ENCODE assay signal across 14 cellular contexts in genomic region chr13:33798023-33798422, GRCh38. TPM values are rescaled to one million over a fixed set of nuclear protein-coding genes. Genes with fewer than 3 reads are reported as not detected.
DNase-seq lines count a peak whose midpoint lies in the region; ATAC-seq and TF ChIP-seq lines count a peak whose summit lies in the region.
"Had no signal": no experiment of that assay in that cellular context is flagged by ENCODE, and none has a peak within 500 bp of the region (broad histone marks: within the 10 kb centered on the region; RNA-seq: fewer than 3 reads in every experiment).

No MANE protein-coding gene starts in this region.

- intact Hi-C loops in OCI-LY7 (cut with micrococcal nuclease; ENCODE audit: unreplicated experiment): no loop called here
- intact Hi-C loops in esophagus squamous epithelium (cut with DNase I): no loop called here
- intact Hi-C loops in sigmoid colon (cut with DNase I): loop anchor here (5.0 kb wide), 1 partner anchor 1364 kb away; no protein-coding TSS in a partner anchor

- POLR2A ChIA-PET in OCI-LY7 (lab: Charles Lee): interaction anchor here (0.8 to 4.2 kb wide), 10 partner anchors 8 to 220 kb away, joined by 3 to 46 read pairs (median 4); partner anchors contain the start of gene RFC3

- ATAC-seq in GM18868 (IDR thresholded peaks at IDR 0.05; ENCODE audit: unreplicated experiment): peak; percentile 8
- ATAC-seq in GM21447 (IDR thresholded peaks at IDR 0.05; ENCODE audit: unreplicated experiment): no peak
- ATAC-seq: WTC11 had no signal

- DNase-seq in OCI-LY7 (ENCODE audit: low spot score): no peak
- no peak for DNase-seq in esophagus squamous epithelium (lab: John Stamatoyannopoulos, UW)
- DNase-seq in sigmoid colon: no peak
- no peak for DNase-seq in DMS53 treated with DMSO at 0.1 percent for 48 hours (lab: John Stamatoyannopoulos, UW; ENCODE audit: unreplicated experiment)
- DNase-seq in NCI-H524 treated with DMSO at 0.1 percent for 48 hours (lab: John Stamatoyannopoulos, UW): no peak
- DNase-seq in NCI-H2171 (lab: John Stamatoyannopoulos, UW): no peak
- DNase-seq: Caco-2, NCI-H2029, T-helper 1 cell had no signal

- BruUV-seq in OCI-LY7 (replicated peaks; lab: Mats Ljungman, UMichigan): no TSS peak

- H3K9me2 ChIP-seq in OCI-LY7 (ENCODE audit: insufficient read depth, low read length): no peaks in the 10 kb centered on the region

- peaks cover 6% of the 10 kb centered on the region; the same call in 1 of the 2 replicates for H3K36me3 ChIP-seq in OCI-LY7 (ENCODE audit: insufficient read depth, low read length)
- H3K36me3 ChIP-seq in esophagus squamous epithelium: no peaks in the 10 kb centered on the region
- no peaks in the 10 kb centered on the region for H3K36me3 ChIP-seq in sigmoid colon
- H3K36me3 ChIP-seq: HAP-1 had no signal

- H3K4me3 ChIP-seq in OCI-LY7 (ENCODE audit: low read depth, low read length, poor library complexity, severe bottlenecking) (no peak overlapping the region), esophagus squamous epithelium (peak overlapping the region in 1 of 4 donors; percentile 45), sigmoid colon (peak overlapping the region in 3 of 4 donors; percentile 35 to 37 (median 35))
- H3K4me3 ChIP-seq: HAP-1, lung had no signal

- no peaks in the 10 kb centered on the region for H3K79me2 ChIP-seq in OCI-LY7 (ENCODE audit: insufficient read depth, low read depth, low read length)

- TF ChIP-seq POLR2A in esophagus squamous epithelium (IDR thresholded peaks at IDR 0.05): no peak
- TF ChIP-seq POLR2A in sigmoid colon (IDR thresholded peaks at IDR 0.05): no peak

- H3K27ac ChIP-seq in OCI-LY7 (ENCODE audit: low read depth, low read length, poor library complexity, severe bottlenecking) (no peak overlapping the region), esophagus squamous epithelium (peak overlapping the region in 3 of 4 donors; percentile 49 to 83 (median 73)), sigmoid colon (peak overlapping the region; percentile 58 to 79 (median 75))

- peak overlapping the region; percentile 76 for H2AFZ ChIP-seq in OCI-LY7 (ENCODE audit: low read length)

- 34 to 49% methylated on average over 3 of the region's 3 CpGs for WGBS in esophagus squamous epithelium, 2 donors
- WGBS in sigmoid colon, 2 donors: 65 to 74% methylated on average over 3 of the region's 3 CpGs

- CTCF ChIA-PET in OCI-LY7 (lab: Charles Lee; ENCODE audit: unreplicated experiment): interaction anchor here (1.0 to 1.9 kb wide), 3 partner anchors 24 to 280 kb away, joined by 3 to 5 read pairs (median 3); no protein-coding TSS in a partner anchor

- H3K27me3 ChIP-seq in esophagus squamous epithelium (no peaks in the 10 kb centered on the region), sigmoid colon (no peaks in the 10 kb centered on the region)

- TF ChIP-seq CTCF in OCI-LY7 (conservative IDR thresholded peaks at IDR 0.05; ENCODE audit: low read length): no peak
- no peak for TF ChIP-seq CTCF in esophagus squamous epithelium (IDR thresholded peaks at IDR 0.05)
- TF ChIP-seq CTCF in sigmoid colon (IDR thresholded peaks at IDR 0.05): no peak

- H3K9me3 ChIP-seq in OCI-LY7 (ENCODE audit: low read length): peaks cover 25% of the 10 kb centered on the region; the same call in 1 of the 2 replicates
- no peaks in the 10 kb centered on the region for H3K9me3 ChIP-seq in esophagus squamous epithelium
- H3K9me3 ChIP-seq in sigmoid colon: no peaks in the 10 kb centered on the region
- H3K9me3 ChIP-seq: Caco-2, HAP-1 had no signal

- no peaks in the 10 kb centered on the region for H4K20me1 ChIP-seq in OCI-LY7 (ENCODE audit: insufficient read depth, low read length)

- TF ChIP-seq EP300 in sigmoid colon (IDR thresholded peaks at IDR 0.05): no peak

- peaks cover 59% of the 10 kb centered on the region for H3K4me1 ChIP-seq in OCI-LY7 (ENCODE audit: insufficient read depth, low read length, poor library complexity, severe bottlenecking)
- H3K4me1 ChIP-seq in esophagus squamous epithelium: peaks cover 4 to 41% (median 6%) of the 10 kb centered on the region in 3 donors
- H3K4me1 ChIP-seq in sigmoid colon: peaks cover 0 to 28% (median 18%) of the 10 kb centered on the region in 4 donors
- H3K4me1 ChIP-seq: Caco-2 had no signal

- H3K4me2 ChIP-seq in OCI-LY7 (ENCODE audit: low read length): peak overlapping the region; percentile 28; the same call in 1 of the 2 replicates

RNA-seq across cellular contexts. Expression of gene RFC3, which starts 19.9 kb away (rescaled TPM):
- 97.6 and 108 TPM in 2 replicates for total RNA-seq in OCI-LY7 (2014; rRNA removed; shearing (Covaris generic))
- total RNA-seq in OCI-LY7 (2022) (118 and 134 TPM in 2 replicates), esophagus squamous epithelium (10 to 100 TPM in 3 of 4 donors, 1 to 10 TPM in 1; 4.4 to 18.0 (median 13.0) TPM), sigmoid colon (1 to 10 TPM; 5.9 to 9.4 (median 7.3) TPM)
- 1 to 10 TPM; 3.6 to 9.6 (median 3.9) TPM for polyA plus RNA-seq in sigmoid colon

Comparison
In these comparisons a context has a peak if more than half of its experiments do, and no peak if none do; other contexts are left out.
1. RNA of gene RFC3, which starts 19.9 kb away (total RNA-seq): 97.6 to 134 TPM in OCI-LY7; 4.4 to 18.0 TPM in esophagus squamous epithelium and 5.9 to 9.4 TPM in sigmoid colon; every median in the first group is over 4 times any median in the second.